ENCODE assay signal across 1 cellular context in the genomic region with DNA sequence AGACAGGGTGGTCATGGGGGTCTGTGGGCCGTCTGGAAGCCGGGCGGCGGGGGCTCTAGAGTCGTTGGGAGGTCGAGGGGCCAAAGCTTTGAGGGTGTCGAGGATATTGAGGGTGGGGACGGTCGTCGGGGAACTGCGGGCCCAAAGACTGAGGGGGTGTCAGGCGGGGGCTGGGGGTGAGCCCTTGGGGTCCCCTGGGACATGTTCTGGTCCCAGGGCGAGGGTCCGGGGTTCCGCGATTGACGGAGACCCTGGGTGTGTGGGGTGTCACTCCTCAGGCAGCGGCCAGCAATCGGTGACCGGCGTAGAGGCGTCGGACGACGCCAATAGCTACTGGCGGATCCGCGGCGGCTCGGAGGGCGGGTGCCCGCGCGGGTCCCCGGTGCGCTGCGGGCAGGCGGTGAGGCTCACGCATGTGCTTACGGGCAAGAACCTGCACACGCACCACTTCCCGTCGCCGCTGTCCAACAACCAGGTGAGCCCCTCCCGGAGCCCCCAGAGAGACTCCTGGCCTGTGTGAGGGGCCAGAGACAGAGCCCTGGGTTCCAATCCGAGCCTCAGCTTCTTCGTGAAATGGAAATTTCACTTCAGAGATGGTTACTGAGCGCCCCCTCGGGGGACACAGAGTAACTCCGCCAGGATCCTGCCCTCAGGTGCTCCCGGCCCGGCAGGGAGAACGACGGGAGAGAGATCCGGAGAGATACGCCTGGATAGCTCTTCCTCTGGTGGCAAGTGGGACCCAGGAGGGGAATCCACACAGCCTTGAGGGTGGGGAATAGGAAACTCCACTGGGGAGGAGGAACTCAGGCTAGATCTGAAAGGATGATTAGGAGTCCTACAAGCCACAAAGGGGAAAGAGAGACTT.
TF ChIP-seq lines count a peak whose summit lies in the region.

No MANE protein-coding gene starts in this region.

TF ChIP-seq in K562, 482 proteins besides CTCF, POLR2A, EP300 and RAD21 (continues in another document):
- TF ChIP-seq TBL1XR1 (IDR thresholded peaks at IDR 0.05; ENCODE audit: low read length in 2 of 2) = peak; percentile 88 to 92
- TF ChIP-seq, protein P1, sequence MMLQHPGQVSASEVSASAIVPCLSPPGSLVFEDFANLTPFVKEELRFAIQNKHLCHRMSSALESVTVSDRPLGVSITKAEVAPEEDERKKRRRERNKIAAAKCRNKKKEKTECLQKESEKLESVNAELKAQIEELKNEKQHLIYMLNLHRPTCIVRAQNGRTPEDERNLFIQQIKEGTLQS (IDR thresholded peaks at IDR 0.05) = no peak
- TF ChIP-seq, protein P1 (CRISPR knock-in tag; conservative IDR thresholded peaks at IDR 0.05) = peak; percentile 90
- TF ChIP-seq, protein P2, sequence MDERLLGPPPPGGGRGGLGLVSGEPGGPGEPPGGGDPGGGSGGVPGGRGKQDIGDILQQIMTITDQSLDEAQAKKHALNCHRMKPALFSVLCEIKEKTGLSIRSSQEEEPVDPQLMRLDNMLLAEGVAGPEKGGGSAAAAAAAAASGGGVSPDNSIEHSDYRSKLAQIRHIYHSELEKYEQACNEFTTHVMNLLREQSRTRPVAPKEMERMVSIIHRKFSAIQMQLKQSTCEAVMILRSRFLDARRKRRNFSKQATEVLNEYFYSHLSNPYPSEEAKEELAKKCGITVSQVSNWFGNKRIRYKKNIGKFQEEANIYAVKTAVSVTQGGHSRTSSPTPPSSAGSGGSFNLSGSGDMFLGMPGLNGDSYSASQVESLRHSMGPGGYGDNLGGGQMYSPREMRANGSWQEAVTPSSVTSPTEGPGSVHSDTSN (CRISPR knock-in tag; IDR thresholded peaks at IDR 0.05; ENCODE audit: low read depth) = no peak
- TF ChIP-seq, protein P2 (tag; conservative IDR thresholded peaks at IDR 0.05; ENCODE audit: low read depth) = no peak
- TF ChIP-seq, protein P3, sequence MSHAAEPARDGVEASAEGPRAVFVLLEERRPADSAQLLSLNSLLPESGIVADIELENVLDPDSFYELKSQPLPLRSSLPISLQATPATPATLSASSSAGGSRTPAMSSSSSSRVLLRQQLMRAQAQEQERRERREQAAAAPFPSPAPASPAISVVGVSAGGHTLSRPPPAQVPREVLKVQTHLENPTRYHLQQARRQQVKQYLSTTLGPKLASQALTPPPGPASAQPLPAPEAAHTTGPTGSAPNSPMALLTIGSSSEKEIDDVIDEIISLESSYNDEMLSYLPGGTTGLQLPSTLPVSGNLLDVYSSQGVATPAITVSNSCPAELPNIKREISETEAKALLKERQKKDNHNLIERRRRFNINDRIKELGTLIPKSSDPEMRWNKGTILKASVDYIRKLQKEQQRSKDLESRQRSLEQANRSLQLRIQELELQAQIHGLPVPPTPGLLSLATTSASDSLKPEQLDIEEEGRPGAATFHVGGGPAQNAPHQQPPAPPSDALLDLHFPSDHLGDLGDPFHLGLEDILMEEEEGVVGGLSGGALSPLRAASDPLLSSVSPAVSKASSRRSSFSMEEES (CRISPR knock-in tag; IDR thresholded peaks at IDR 0.05) = no peak
- peak; percentile 78 for TF ChIP-seq POU5F1 (IDR thresholded peaks at IDR 0.05; ENCODE audit: borderline replicate concordance, low read depth, low read length, partially characterized antibody)
- TF ChIP-seq, protein P4, sequence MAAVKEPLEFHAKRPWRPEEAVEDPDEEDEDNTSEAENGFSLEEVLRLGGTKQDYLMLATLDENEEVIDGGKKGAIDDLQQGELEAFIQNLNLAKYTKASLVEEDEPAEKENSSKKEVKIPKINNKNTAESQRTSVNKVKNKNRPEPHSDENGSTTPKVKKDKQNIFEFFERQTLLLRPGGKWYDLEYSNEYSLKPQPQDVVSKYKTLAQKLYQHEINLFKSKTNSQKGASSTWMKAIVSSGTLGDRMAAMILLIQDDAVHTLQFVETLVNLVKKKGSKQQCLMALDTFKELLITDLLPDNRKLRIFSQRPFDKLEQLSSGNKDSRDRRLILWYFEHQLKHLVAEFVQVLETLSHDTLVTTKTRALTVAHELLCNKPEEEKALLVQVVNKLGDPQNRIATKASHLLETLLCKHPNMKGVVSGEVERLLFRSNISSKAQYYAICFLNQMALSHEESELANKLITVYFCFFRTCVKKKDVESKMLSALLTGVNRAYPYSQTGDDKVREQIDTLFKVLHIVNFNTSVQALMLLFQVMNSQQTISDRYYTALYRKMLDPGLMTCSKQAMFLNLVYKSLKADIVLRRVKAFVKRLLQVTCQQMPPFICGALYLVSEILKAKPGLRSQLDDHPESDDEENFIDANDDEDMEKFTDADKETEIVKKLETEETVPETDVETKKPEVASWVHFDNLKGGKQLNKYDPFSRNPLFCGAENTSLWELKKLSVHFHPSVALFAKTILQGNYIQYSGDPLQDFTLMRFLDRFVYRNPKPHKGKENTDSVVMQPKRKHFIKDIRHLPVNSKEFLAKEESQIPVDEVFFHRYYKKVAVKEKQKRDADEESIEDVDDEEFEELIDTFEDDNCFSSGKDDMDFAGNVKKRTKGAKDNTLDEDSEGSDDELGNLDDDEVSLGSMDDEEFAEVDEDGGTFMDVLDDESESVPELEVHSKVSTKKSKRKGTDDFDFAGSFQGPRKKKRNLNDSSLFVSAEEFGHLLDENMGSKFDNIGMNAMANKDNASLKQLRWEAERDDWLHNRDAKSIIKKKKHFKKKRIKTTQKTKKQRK (IDR thresholded peaks at IDR 0.05; ENCODE audit: borderline replicate concordance, low read depth, low read length) = peak; percentile 10; the same call in 1 of the 2 replicates
- peak; percentile 99 for TF ChIP-seq BRD4 (IDR thresholded peaks at IDR 0.05)
- TF ChIP-seq MXI1 (IDR thresholded peaks at IDR 0.05; ENCODE audit: low read depth, low read length) = peak; percentile 30; the same call in 1 of the 2 replicates
- TF ChIP-seq EP400 (IDR thresholded peaks at IDR 0.05) = no peak
- no peak for TF ChIP-seq CBX1 (IDR thresholded peaks at IDR 0.05; ENCODE audit: low read depth)
- TF ChIP-seq, protein P5, sequence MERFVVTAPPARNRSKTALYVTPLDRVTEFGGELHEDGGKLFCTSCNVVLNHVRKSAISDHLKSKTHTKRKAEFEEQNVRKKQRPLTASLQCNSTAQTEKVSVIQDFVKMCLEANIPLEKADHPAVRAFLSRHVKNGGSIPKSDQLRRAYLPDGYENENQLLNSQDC (CRISPR knock-in tag; IDR thresholded peaks at IDR 0.05) = no peak
- peak; percentile 90 for TF ChIP-seq NEUROD1 (IDR thresholded peaks at IDR 0.05; ENCODE audit: borderline replicate concordance, low read depth, low read length, partially characterized antibody)
- peak; percentile 96 for TF ChIP-seq ZC3H11A (IDR thresholded peaks at IDR 0.05; ENCODE audit: low read depth, low read length)
- TF ChIP-seq WHSC1 (IDR thresholded peaks at IDR 0.05; ENCODE audit: low read length) = peak; percentile 22
- no peak for TF ChIP-seq RHOXF2B (CRISPR knock-in tag; conservative IDR thresholded peaks at IDR 0.05)
- TF ChIP-seq, protein P6, sequence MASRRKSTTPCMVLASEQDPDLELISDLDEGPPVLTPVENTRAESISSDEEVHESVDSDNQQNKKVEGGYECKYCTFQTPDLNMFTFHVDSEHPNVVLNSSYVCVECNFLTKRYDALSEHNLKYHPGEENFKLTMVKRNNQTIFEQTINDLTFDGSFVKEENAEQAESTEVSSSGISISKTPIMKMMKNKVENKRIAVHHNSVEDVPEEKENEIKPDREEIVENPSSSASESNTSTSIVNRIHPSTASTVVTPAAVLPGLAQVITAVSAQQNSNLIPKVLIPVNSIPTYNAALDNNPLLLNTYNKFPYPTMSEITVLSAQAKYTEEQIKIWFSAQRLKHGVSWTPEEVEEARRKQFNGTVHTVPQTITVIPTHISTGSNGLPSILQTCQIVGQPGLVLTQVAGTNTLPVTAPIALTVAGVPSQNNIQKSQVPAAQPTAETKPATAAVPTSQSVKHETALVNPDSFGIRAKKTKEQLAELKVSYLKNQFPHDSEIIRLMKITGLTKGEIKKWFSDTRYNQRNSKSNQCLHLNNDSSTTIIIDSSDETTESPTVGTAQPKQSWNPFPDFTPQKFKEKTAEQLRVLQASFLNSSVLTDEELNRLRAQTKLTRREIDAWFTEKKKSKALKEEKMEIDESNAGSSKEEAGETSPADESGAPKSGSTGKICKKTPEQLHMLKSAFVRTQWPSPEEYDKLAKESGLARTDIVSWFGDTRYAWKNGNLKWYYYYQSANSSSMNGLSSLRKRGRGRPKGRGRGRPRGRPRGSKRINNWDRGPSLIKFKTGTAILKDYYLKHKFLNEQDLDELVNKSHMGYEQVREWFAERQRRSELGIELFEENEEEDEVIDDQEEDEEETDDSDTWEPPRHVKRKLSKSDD (conservative IDR thresholded peaks at IDR 0.05; ENCODE audit: low read length) = peak; percentile 91
- TF ChIP-seq HCFC1 (IDR thresholded peaks at IDR 0.05; ENCODE audit: low read depth, low read length) = peak; percentile 65
- no peak for TF ChIP-seq SUPT5H (IDR thresholded peaks at IDR 0.05)
- peak; percentile 86 for TF ChIP-seq SMAD1 (IDR thresholded peaks at IDR 0.05; ENCODE audit: low read depth, low read length, partially characterized antibody)
- peak; percentile 19 for TF ChIP-seq SAP30 (IDR thresholded peaks at IDR 0.05; ENCODE audit: borderline replicate concordance, insufficient read depth, low read depth, low read length, poor library complexity, severe bottlenecking)
- TF ChIP-seq, protein P7, sequence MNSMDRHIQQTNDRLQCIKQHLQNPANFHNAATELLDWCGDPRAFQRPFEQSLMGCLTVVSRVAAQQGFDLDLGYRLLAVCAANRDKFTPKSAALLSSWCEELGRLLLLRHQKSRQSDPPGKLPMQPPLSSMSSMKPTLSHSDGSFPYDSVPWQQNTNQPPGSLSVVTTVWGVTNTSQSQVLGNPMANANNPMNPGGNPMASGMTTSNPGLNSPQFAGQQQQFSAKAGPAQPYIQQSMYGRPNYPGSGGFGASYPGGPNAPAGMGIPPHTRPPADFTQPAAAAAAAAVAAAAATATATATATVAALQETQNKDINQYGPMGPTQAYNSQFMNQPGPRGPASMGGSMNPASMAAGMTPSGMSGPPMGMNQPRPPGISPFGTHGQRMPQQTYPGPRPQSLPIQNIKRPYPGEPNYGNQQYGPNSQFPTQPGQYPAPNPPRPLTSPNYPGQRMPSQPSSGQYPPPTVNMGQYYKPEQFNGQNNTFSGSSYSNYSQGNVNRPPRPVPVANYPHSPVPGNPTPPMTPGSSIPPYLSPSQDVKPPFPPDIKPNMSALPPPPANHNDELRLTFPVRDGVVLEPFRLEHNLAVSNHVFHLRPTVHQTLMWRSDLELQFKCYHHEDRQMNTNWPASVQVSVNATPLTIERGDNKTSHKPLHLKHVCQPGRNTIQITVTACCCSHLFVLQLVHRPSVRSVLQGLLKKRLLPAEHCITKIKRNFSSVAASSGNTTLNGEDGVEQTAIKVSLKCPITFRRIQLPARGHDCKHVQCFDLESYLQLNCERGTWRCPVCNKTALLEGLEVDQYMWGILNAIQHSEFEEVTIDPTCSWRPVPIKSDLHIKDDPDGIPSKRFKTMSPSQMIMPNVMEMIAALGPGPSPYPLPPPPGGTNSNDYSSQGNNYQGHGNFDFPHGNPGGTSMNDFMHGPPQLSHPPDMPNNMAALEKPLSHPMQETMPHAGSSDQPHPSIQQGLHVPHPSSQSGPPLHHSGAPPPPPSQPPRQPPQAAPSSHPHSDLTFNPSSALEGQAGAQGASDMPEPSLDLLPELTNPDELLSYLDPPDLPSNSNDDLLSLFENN (IDR thresholded peaks at IDR 0.05; ENCODE audit: low read depth in 2 of 2, low read length in 2 of 2) = peak in 1 of 2 experiments; percentile 77; a peak in 2 of 4 replicates
- TF ChIP-seq SRSF3 (IDR thresholded peaks at IDR 0.05; ENCODE audit: insufficient read depth, low read length) = no peak
- TF ChIP-seq DIDO1 (tag; IDR thresholded peaks at IDR 0.05; ENCODE audit: low read depth) = no peak
- peak; percentile 92 for TF ChIP-seq KAT2B (IDR thresholded peaks at IDR 0.05; ENCODE audit: low read depth, low read length)
- 0 out of 2 replicates have a peak, but pooled peaks have one; percentile 50 for TF ChIP-seq SMAD2 (IDR thresholded peaks at IDR 0.05; ENCODE audit: low read depth, low read length)
- TF ChIP-seq ETV6 (IDR thresholded peaks at IDR 0.05; ENCODE audit: borderline replicate concordance in 1 of 2, low read depth in 2 of 2, low read length in 1 of 2) = peak in 1 of 2 experiments; percentile 69; a peak in 2 of 4 replicates
- no peak for TF ChIP-seq ETV6 (CRISPR knock-in tag; IDR thresholded peaks at IDR 0.05; ENCODE audit: borderline replicate concordance)
- TF ChIP-seq CHD2 (IDR thresholded peaks at IDR 0.05; ENCODE audit: low read depth, low read length) = peak; percentile 35
- TF ChIP-seq, protein P8, sequence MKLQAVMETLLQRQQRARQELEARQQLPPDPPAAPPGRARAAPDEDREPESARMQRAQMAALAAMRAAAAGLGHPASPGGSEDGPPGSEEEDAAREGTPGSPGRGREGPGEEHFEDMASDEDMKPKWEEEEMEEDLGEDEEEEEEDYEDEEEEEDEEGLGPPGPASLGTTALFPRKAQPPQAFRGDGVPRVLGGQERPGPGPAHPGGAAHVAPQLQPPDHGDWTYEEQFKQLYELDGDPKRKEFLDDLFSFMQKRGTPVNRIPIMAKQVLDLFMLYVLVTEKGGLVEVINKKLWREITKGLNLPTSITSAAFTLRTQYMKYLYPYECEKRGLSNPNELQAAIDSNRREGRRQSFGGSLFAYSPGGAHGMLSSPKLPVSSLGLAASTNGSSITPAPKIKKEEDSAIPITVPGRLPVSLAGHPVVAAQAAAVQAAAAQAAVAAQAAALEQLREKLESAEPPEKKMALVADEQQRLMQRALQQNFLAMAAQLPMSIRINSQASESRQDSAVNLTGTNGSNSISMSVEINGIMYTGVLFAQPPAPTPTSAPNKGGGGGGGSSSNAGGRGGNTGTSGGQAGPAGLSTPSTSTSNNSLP (IDR thresholded peaks at IDR 0.05; ENCODE audit: borderline replicate concordance, low read depth, low read length) = peak; percentile 81; the same call in 1 of the 2 replicates
- 0 out of 2 replicates have a peak, but pooled peaks have one; percentile 0 for TF ChIP-seq JUN (IDR thresholded peaks at IDR 0.05; ENCODE audit: borderline replicate concordance, low read depth, low read length)
- TF ChIP-seq JUN (CRISPR knock-in tag; IDR thresholded peaks at IDR 0.05; ENCODE audit: borderline replicate concordance) = no peak
- peak; percentile 50 for TF ChIP-seq SIRT6 (IDR thresholded peaks at IDR 0.05; ENCODE audit: low read depth, low read length)
- TF ChIP-seq POLR2AphosphoS2 (IDR thresholded peaks at IDR 0.05; ENCODE audit: low read length) = peak; percentile 28; the same call in 1 of the 2 replicates
- TF ChIP-seq ZKSCAN1 (IDR thresholded peaks at IDR 0.05; ENCODE audit: low read depth, low read length) = peak; percentile 72; the same call in 1 of the 2 replicates
- TF ChIP-seq NFYB (IDR thresholded peaks at IDR 0.05; ENCODE audit: extremely low read depth, insufficient read length) = no peak
- peak; percentile 95 for TF ChIP-seq SMC3 (conservative IDR thresholded peaks at IDR 0.05; ENCODE audit: insufficient read depth, low read depth, low read length)
- TF ChIP-seq SIN3A (IDR thresholded peaks at IDR 0.05; ENCODE audit: borderline replicate concordance in 2 of 2, control insufficient read depth in 1 of 2, low read depth in 2 of 2, low read length in 2 of 2) = peak in 1 of 2 experiments; percentile 96; a peak in 2 of 4 replicates
- peak; percentile 99 for TF ChIP-seq CHD1 (IDR thresholded peaks at IDR 0.05; ENCODE audit: low read length)
